In the genomic region with DNA sequence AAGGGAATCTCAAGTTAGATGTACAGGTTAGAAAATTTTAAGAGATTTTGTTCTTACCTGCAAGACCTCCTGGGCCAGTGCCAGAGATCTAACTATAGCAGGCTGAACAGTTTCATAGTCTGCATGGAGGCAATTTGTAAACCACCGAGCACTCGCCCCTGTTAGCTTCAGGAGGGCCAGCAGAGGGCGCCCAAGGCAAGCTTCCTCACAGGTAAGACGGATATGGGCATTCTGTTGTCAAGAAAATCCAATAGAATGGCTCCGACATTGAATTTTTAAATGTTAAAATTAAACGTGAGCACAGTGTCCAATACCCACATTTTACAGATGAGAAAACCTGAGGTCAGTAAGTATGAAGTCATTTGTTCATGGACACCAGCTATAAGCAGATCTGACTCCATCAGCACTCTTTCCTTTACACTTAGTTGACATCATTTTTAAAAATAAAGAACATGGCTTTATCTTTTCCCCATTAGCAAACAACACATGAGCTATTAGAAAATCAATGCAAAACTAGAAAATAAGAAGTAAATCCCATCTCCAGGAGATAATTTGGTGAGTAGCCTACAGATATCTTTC, we compare ENCODE assay signal across 8 cellular contexts. TPM values are rescaled to one million over a fixed set of nuclear protein-coding genes. Genes with fewer than 3 reads are reported as not detected.
DNase-seq lines count a peak whose midpoint lies in the region; ATAC-seq lines count a peak whose summit lies in the region.

No MANE protein-coding gene starts in this region.

- H3K9me3 ChIP-seq in adipocyte (ENCODE audit: control insufficient read depth, low read length): no peaks in the 10 kb centered on the region

- DNase-seq in GDM1 (lab: John Stamatoyannopoulos, UW) (peak; percentile 26), NCI-H1694 (lab: John Stamatoyannopoulos, UW) (peak; percentile 48), T follicular helper cell (ENCODE audit: low read depth) (peak; percentile 46), adipocyte (ENCODE audit: low read depth) (peak; percentile 84), left cardiac atrium (peak; percentile 70), retina (peak; percentile 76)

- no peak overlapping the region for H3K4me3 ChIP-seq in adipocyte (ENCODE audit: low read length)

- intact Hi-C loops in left cardiac atrium (cut with DNase I): loop anchor here in 1 of 2 donors (10.0 kb wide), 1 partner anchor 64 kb away; no protein-coding TSS in a partner anchor

- H3K9ac ChIP-seq in adipocyte (ENCODE audit: low read length): no peak overlapping the region

- H3K4me1 ChIP-seq in adipocyte (ENCODE audit: control insufficient read depth, insufficient read depth, low read length): no peaks in the 10 kb centered on the region

- H3K36me3 ChIP-seq in adipocyte (ENCODE audit: control insufficient read depth, insufficient read depth, low read length, severe bottlenecking): no peaks in the 10 kb centered on the region

- H3K27me3 ChIP-seq in adipocyte (replicated peaks; ENCODE audit: control insufficient read depth, insufficient read depth, low read length): peaks cover 22% of the 10 kb centered on the region

- ATAC-seq in HG02588 (IDR thresholded peaks at IDR 0.05; ENCODE audit: unreplicated experiment) (peak; percentile 80), left cardiac atrium (peak; percentile 78 to 85), HG02973 (IDR thresholded peaks at IDR 0.05; ENCODE audit: unreplicated experiment) (no peak)

RNA-seq across cellular contexts. Expression of gene REG4, which starts 2.2 kb away (rescaled TPM):
- not detected for total RNA-seq in left cardiac atrium

RNA-seq across cellular contexts. Expression of gene HMGCS2, which starts 40.4 kb away (rescaled TPM):
- 10 to 100 TPM in 1 of 2 donors, 1 to 10 TPM in 1; 7.1 to 20.2 TPM for total RNA-seq in left cardiac atrium

Comparison
In these comparisons a context has a peak if more than half of its experiments do, and no peak if none do; other contexts are left out.
1. DNase-seq: peak in every context shown above with its lines; median percentile 84 in adipocyte; 76 in retina; 70 in left cardiac atrium; 48 in NCI-H1694; 46 in T follicular helper cell; 26 in GDM1.